1 cellular context compared by ENCODE assay signal in the genomic region with DNA sequence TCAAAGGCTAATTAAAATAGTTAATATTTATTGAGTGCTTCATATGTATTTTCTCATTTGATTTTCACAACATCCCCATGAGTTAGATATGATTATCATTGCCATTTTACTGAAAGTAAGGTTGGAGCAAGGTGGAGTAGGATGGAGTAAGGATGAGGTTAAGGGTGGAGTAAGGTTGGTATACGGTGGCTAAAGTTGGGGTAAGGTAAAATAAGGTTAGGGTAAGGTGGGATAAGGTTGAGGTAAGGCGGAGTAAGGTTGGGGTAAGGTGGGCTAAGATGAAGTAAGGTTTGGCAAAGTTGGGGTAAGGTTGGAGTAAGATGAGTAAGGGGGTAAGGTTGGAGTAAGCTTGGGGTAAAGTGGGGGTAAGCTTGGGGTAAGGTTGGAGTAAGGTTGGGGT.
TF ChIP-seq lines count a peak whose summit lies in the region.

No MANE protein-coding gene starts in this region.

TF ChIP-seq in K562, 482 proteins besides CTCF, POLR2A, EP300 and RAD21 (continued from another document):
- TF ChIP-seq, protein P1, sequence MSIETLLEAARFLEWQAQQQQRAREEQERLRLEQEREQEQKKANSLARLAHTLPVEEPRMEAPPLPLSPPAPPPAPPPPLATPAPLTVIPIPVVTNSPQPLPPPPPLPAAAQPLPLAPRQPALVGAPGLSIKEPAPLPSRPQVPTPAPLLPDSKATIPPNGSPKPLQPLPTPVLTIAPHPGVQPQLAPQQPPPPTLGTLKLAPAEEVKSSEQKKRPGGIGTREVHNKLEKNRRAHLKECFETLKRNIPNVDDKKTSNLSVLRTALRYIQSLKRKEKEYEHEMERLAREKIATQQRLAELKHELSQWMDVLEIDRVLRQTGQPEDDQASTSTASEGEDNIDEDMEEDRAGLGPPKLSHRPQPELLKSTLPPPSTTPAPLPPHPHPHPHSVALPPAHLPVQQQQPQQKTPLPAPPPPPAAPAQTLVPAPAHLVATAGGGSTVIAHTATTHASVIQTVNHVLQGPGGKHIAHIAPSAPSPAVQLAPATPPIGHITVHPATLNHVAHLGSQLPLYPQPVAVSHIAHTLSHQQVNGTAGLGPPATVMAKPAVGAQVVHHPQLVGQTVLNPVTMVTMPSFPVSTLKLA (conservative IDR thresholded peaks at IDR 0.05) = no peak
- TF ChIP-seq CBX2 (IDR thresholded peaks at IDR 0.05; ENCODE audit: insufficient read depth, low read length, poor library complexity, severe bottlenecking) = no peak
